Comparison of ENCODE assay signal across 20 cellular contexts in genomic region chr18:10301831-10302483, GRCh38.
DNase-seq lines count a peak whose midpoint lies in the region; FAIRE-seq and TF ChIP-seq lines count a peak whose summit lies in the region.
"Had no signal": no experiment of that assay in that cellular context is flagged by ENCODE, and none has a peak within 500 bp of the region (broad histone marks: within the 10 kb centered on the region; RNA-seq: fewer than 3 reads in every experiment).

No MANE protein-coding gene starts in this region.

- H3K4me3 Mint-ChIP-seq in glutamatergic neuron (ENCODE audit: unreplicated experiment) = no peak overlapping the region
- H3K4me3 Mint-ChIP-seq: CD4-positive, alpha-beta T cell; T-helper 1 cell treated with Interleukin-12 subunit alpha and Interleukin-12 subunit beta and Interleukin-4 antibody, amounts not matched to agents 30 μg/mL and 1 μg/mL, for 36 hours had no signal

- no peaks in the 10 kb centered on the region for H3K27me3 ChIP-seq in DOHH2 (ENCODE audit: control insufficient read depth, low read length)

- no peaks in the 10 kb centered on the region for H3K9me3 ChIP-seq in DOHH2 (ENCODE audit: control insufficient read depth, insufficient read depth, low read length)
- H3K9me3 ChIP-seq: Caco-2 had no signal

- peak overlapping the region; percentile 29 for H3K27ac Mint-ChIP-seq in glutamatergic neuron (ENCODE audit: unreplicated experiment)
- H3K27ac Mint-ChIP-seq: CD4-positive, alpha-beta T cell; T-helper 1 cell treated with Interleukin-12 subunit alpha and Interleukin-12 subunit beta and Interleukin-4 antibody, amounts not matched to agents 30 μg/mL and 1 μg/mL, for 36 hours had no signal

- no peaks in the 10 kb centered on the region for H3K79me2 ChIP-seq in DOHH2 (ENCODE audit: control insufficient read depth, low read length)

- H3K27me3 Mint-ChIP-seq in glutamatergic neuron (ENCODE audit: unreplicated experiment) = peaks cover 3% of the 10 kb centered on the region
- H3K27me3 Mint-ChIP-seq: CD4-positive, alpha-beta T cell had no signal

- no peak overlapping the region for H3K4me3 ChIP-seq in DOHH2 (ENCODE audit: low read length)

- peaks cover 40% of the 10 kb centered on the region for H3K4me1 Mint-ChIP-seq in glutamatergic neuron (ENCODE audit: low read depth, unreplicated experiment)

- no peaks in the 10 kb centered on the region for H4K20me1 ChIP-seq in DOHH2 (ENCODE audit: control insufficient read depth, insufficient read depth, low read depth, low read length)

- DNase-seq in NCI-H524 (lab: John Stamatoyannopoulos, UW) = peak; percentile 80 to 93
- DNase-seq in glutamatergic neuron = no peak
- DNase-seq in RCC 7860 (ENCODE audit: low spot score) = no peak
- DNase-seq in epidermal melanocyte (ENCODE audit: insufficient read length, low spot score) = no peak
- no peak for DNase-seq in central memory CD4-positive, alpha-beta T cell
- DNase-seq: AML-193; Caco-2; CD4-positive, alpha-beta T cell; EL; GOT3; NCI-H1105 treated with DMSO at 0.1 percent for 48 hours; NCI-H187 treated with DMSO at 0.1 percent for 48 hours; NCI-H345; NCI-H748 treated with DMSO at 0.1 percent for 48 hours; NK-92 treated with Interleukin-12 subunit alpha and Interleukin-12 subunit beta, amount 100 ng/mL, for 24 hours; SHP77 treated with DMSO at 0.1 percent for 48 hours had no signal

- peaks cover 5% of the 10 kb centered on the region for H3K36me3 Mint-ChIP-seq in glutamatergic neuron (ENCODE audit: unreplicated experiment)

- H3F3A ChIP-seq in DOHH2 (ENCODE audit: control insufficient read depth, insufficient read depth) = no peaks in the 10 kb centered on the region

- H3K27ac ChIP-seq in C4-2B = peak overlapping the region; percentile 58
- no peak overlapping the region for H3K27ac ChIP-seq in DOHH2 (ENCODE audit: low read depth, low read length)

- H3K4me2 ChIP-seq in DOHH2 (ENCODE audit: low read length) = peak overlapping the region; percentile 2; the same call in 1 of the 2 replicates

- H3K36me3 ChIP-seq in DOHH2 (ENCODE audit: control insufficient read depth, low read length) = no peaks in the 10 kb centered on the region

- peaks cover 42% of the 10 kb centered on the region for H3K4me1 ChIP-seq in DOHH2 (ENCODE audit: control insufficient read depth, low read length)

- TF ChIP-seq CTCF in C4-2B (conservative IDR thresholded peaks at IDR 0.05) (no peak), DOHH2 (IDR thresholded peaks at IDR 0.05; ENCODE audit: low read depth, low read length, poor library complexity, severe bottlenecking) (no peak), glutamatergic neuron (IDR thresholded peaks at IDR 0.05; ENCODE audit: partially characterized antibody, unreplicated experiment) (no peak)

- no peak for FAIRE-seq in RCC 7860 (lab: Jason Lieb, UNC)
- FAIRE-seq: GM12891 had no signal

- no peaks in the 10 kb centered on the region; the same call in 1 of the 2 replicates for H3K9me2 ChIP-seq in DOHH2 (replicated peaks; ENCODE audit: control insufficient read depth, low read length)

- H3K9me3 Mint-ChIP-seq in glutamatergic neuron (ENCODE audit: unreplicated experiment) = peaks cover 20% of the 10 kb centered on the region
- H3K9me3 Mint-ChIP-seq: CD4-positive, alpha-beta T cell; T-helper 1 cell treated with Interleukin-12 subunit alpha and Interleukin-12 subunit beta and Interleukin-4 antibody, amounts not matched to agents 30 μg/mL and 1 μg/mL, for 36 hours had no signal

Comparison
In these comparisons a context has a peak if more than half of its experiments do, and no peak if none do; other contexts are left out.
1. DNase-seq: peak in NCI-H524 (2 of 2); none in glutamatergic neuron (single experiment), RCC 7860 (single experiment), epidermal melanocyte (single experiment) and central memory CD4-positive, alpha-beta T cell (single experiment).